ENCODE assay signal across 8 cellular contexts in genomic region chr1:37471345-37472231, GRCh38. TPM values are rescaled to one million over a fixed set of nuclear protein-coding genes. Genes with fewer than 3 reads are reported as not detected.
DNase-seq lines count a peak whose midpoint lies in the region; ATAC-seq, FAIRE-seq and TF ChIP-seq lines count a peak whose summit lies in the region.

No MANE protein-coding gene starts in this region.

- ATAC-seq in GM18517 (IDR thresholded peaks at IDR 0.05; ENCODE audit: unreplicated experiment) (no peak), GM18498 (IDR thresholded peaks at IDR 0.05; ENCODE audit: unreplicated experiment) (no peak), HG03097 (IDR thresholded peaks at IDR 0.05; ENCODE audit: low FRiP score, unreplicated experiment) (no peak)

- WGBS in mammary epithelial cell (ENCODE audit: low coverage, missing lambda C conversion rate) = 6% methylated on average over 12 of the region's 13 CpGs
- 18 to 33% (median 28%) methylated on average over 13 of the region's 13 CpGs for WGBS in small intestine, 3 donors

- peak; percentile 98 for DNase-seq in Daoy (ENCODE audit: low read depth)
- peak; percentile 25 for DNase-seq in NCI-H2227 treated with DMSO at 0.1 percent for 48 hours (lab: John Stamatoyannopoulos, UW)
- DNase-seq in mammary epithelial cell = peak; percentile 86
- peak; percentile 78 for DNase-seq in keratinocyte (ENCODE audit: low read depth, low spot score)
- DNase-seq in small intestine = peak; percentile 94

- H3K4me1 ChIP-seq in mammary epithelial cell (ENCODE audit: insufficient read depth, low read length) (peaks cover 41% of the 10 kb centered on the region), keratinocyte (ENCODE audit: control insufficient read depth, extremely low read depth, insufficient read depth, low read length) (peaks cover 36% of the 10 kb centered on the region), small intestine (ENCODE audit: control insufficient read depth in 2 of 2, insufficient read depth in 1 of 2, low read depth in 1 of 2, low read length in 1 of 2) (peaks cover 7 to 8% of the 10 kb centered on the region in 2 donors)

- in situ Hi-C loops in mammary epithelial cell (cut with MboI; ENCODE audit: low sequenced_read_pairs in 2 of 2) = loop anchor here in 1 of 2 donors (25.0 kb wide), 1 partner anchor 216 kb away; the partner anchor contains the start of gene CDCA8

- H3K9ac ChIP-seq in mammary epithelial cell (ENCODE audit: insufficient read depth, low read length) (peak overlapping the region; percentile 70), keratinocyte (ENCODE audit: control insufficient read depth, extremely low read depth, insufficient read depth, low read length) (peak overlapping the region; percentile 71)

- H3K27ac ChIP-seq in mammary epithelial cell (ENCODE audit: insufficient read depth, low read depth, low read length) = peak overlapping the region; percentile 81
- peak overlapping the region; percentile 74 for H3K27ac ChIP-seq in keratinocyte (ENCODE audit: control insufficient read depth, insufficient read depth, low read length)
- H3K27ac ChIP-seq in small intestine (ENCODE audit: low read depth in 1 of 2, low read length in 1 of 2) = peak overlapping the region; percentile 83 to 92

- H3K36me3 ChIP-seq in mammary epithelial cell (ENCODE audit: insufficient read depth, low read length) (peaks cover 2% of the 10 kb centered on the region), keratinocyte (ENCODE audit: control insufficient read depth in 2 of 2, extremely low read depth in 1 of 2, insufficient read depth in 2 of 2, low read length in 2 of 2) (peaks cover 4 to 16% of the 10 kb centered on the region in 2 experiments), small intestine (ENCODE audit: control insufficient read depth in 2 of 2, insufficient read depth in 2 of 2, low read length in 2 of 2) (peaks cover 0 to 2% of the 10 kb centered on the region in 2 donors)

- H3K9me1 ChIP-seq in keratinocyte (ENCODE audit: control insufficient read depth, extremely low read depth, insufficient read depth, low read length) = peaks cover 4% of the 10 kb centered on the region

- peaks cover 37% of the 10 kb centered on the region for H3K79me2 ChIP-seq in mammary epithelial cell (ENCODE audit: insufficient read depth, low read length)
- H3K79me2 ChIP-seq in keratinocyte (ENCODE audit: control insufficient read depth, insufficient read depth, low read length) = peaks cover 27% of the 10 kb centered on the region

- intact Hi-C loops in mammary epithelial cell (cut with micrococcal nuclease) = loop anchor here (2.0 kb wide), 1 partner anchor 63 kb away; no protein-coding TSS in a partner anchor

- H3K27me3 ChIP-seq in mammary epithelial cell (ENCODE audit: insufficient read depth, low read length) (no peaks in the 10 kb centered on the region), keratinocyte (ENCODE audit: control insufficient read depth, extremely low read depth, insufficient read depth, low read length) (no peaks in the 10 kb centered on the region), small intestine (ENCODE audit: control insufficient read depth in 2 of 2, insufficient read depth in 2 of 2, low read length in 2 of 2) (no peaks in the 10 kb centered on the region)

- TF ChIP-seq CTCF in mammary epithelial cell (conservative IDR thresholded peaks at IDR 0.05 in 1 of 2, IDR thresholded peaks at IDR 0.05 in 1 of 2; ENCODE audit: extremely low read depth in 1 of 2, insufficient read depth in 1 of 2, low read depth in 1 of 2, low read length in 2 of 2) (no peak), keratinocyte (optimal IDR thresholded peaks at IDR 0.05 in 1 of 3, IDR thresholded peaks at IDR 0.05 in 1 of 3, conservative IDR thresholded peaks at IDR 0.05 in 1 of 3; ENCODE audit: extremely low read depth in 1 of 3, insufficient read depth in 2 of 3, low read length in 3 of 3) (no peak)

- H3K4me2 ChIP-seq in mammary epithelial cell (ENCODE audit: insufficient read depth, low read depth, low read length) (peak overlapping the region; percentile 85), keratinocyte (ENCODE audit: control insufficient read depth, extremely low read depth, insufficient read depth, low read depth, low read length) (peak overlapping the region; percentile 91)

- H2AFZ ChIP-seq in mammary epithelial cell (ENCODE audit: low read depth, low read length) (peak overlapping the region; percentile 91), keratinocyte (ENCODE audit: control insufficient read depth, low read length) (peak overlapping the region; percentile 79)

- dilution Hi-C loops in mammary epithelial cell (cut with HindIII; ENCODE audit: low sequenced_read_pairs) (no loop called here), keratinocyte (cut with MboI; ENCODE audit: extremely low pct_ligation_motif_present, low sequenced_read_pairs) (no loop called here)

- BruUV-seq in mammary epithelial cell (replicated peaks; lab: Mats Ljungman, UMichigan) = no TSS peak

- peak overlapping the region in 2 of 3 experiments; percentile 17 to 32 for H3K4me3 ChIP-seq in mammary epithelial cell (replicated peaks in 1 of 3; ENCODE audit: insufficient read depth in 1 of 3, low read depth in 2 of 3, low read length in 3 of 3)
- H3K4me3 ChIP-seq in keratinocyte (ENCODE audit: control insufficient read depth in 2 of 3, extremely low read depth in 1 of 3, insufficient read depth in 2 of 3, low read depth in 1 of 3, low read length in 3 of 3) = peak overlapping the region in 2 of 3 experiments; percentile 22 to 28
- peak overlapping the region in 1 of 2 donors; percentile 29 for H3K4me3 ChIP-seq in small intestine (ENCODE audit: low read depth in 1 of 2, low read length in 2 of 2)

- H3K9me3 ChIP-seq in mammary epithelial cell (replicated peaks; ENCODE audit: insufficient read depth, low read length) = no peaks in the 10 kb centered on the region
- no peaks in the 10 kb centered on the region for H3K9me3 ChIP-seq in keratinocyte (ENCODE audit: control insufficient read depth, low read depth, low read length)
- no peaks in the 10 kb centered on the region for H3K9me3 ChIP-seq in small intestine (ENCODE audit: control insufficient read depth, low read depth)

- H4K20me1 ChIP-seq in mammary epithelial cell (ENCODE audit: insufficient read depth, low read length) (no peaks in the 10 kb centered on the region), keratinocyte (ENCODE audit: control insufficient read depth, extremely low read depth, insufficient read depth, low read length) (peaks cover 9% of the 10 kb centered on the region)

- CTCF ChIA-PET in mammary epithelial cell (lab: Charles Lee; ENCODE audit: low non-redundant PET) = interaction anchor here (0.5 to 0.8 kb wide), 3 partner anchors 13 to 404 kb away, joined by 5 to 15 read pairs (median 15); no protein-coding TSS in a partner anchor

- peak; percentile 66 for FAIRE-seq in keratinocyte (lab: Jason Lieb, UNC)
- no peak for FAIRE-seq in small intestine (lab: Jason Lieb, UNC)

RNA-seq across cellular contexts. Expression of gene ZC3H12A, which starts 2.8 kb away (rescaled TPM):
- total RNA-seq in Daoy (2014; rRNA removed; shearing (Covaris generic)) = 15.2 and 18.1 TPM in 2 replicates
- 10 to 100 TPM; 22.0 to 37.9 TPM for total RNA-seq in mammary epithelial cell
- 18.1 TPM for polyA plus RNA-seq in mammary epithelial cell
- 1.6 TPM for polyA minus RNA-seq in mammary epithelial cell
- 17.5 to 55.5 TPM (median 24.4 TPM) in 3 replicates for polyA plus RNA-seq in keratinocyte
- polyA plus RNA-seq in keratinocyte (2011; ENCODE audit: low read depth) = 6.5 TPM
- 13.2 and 25.4 TPM in 2 replicates for polyA plus RNA-seq in keratinocyte (2011; cell fraction: cytosol; rRNA removed)
- polyA plus RNA-seq in keratinocyte (2011; cell fraction: nucleus; rRNA removed) = 80.2 and 112 TPM in 2 replicates
- 12.7 and 22.0 TPM in 2 replicates for polyA plus RNA-seq in keratinocyte (2012; ENCODE audit: low replicate concordance)
- 20.3 to 30.9 TPM (median 21.1 TPM) in 3 replicates for polyA minus RNA-seq in keratinocyte
- polyA minus RNA-seq in keratinocyte (2011; cell fraction: cytosol; rRNA and poly(A)+ RNA removed) = 23.2 TPM
- 45.8 and 47.0 TPM in 2 replicates for polyA minus RNA-seq in keratinocyte (2011; cell fraction: nucleus; rRNA and poly(A)+ RNA removed)
- 10 to 100 TPM; 12.4 to 24.6 (median 16.8) TPM for polyA plus RNA-seq in small intestine

RNA-seq across cellular contexts. Expression of gene MEAF6, which starts 43.0 kb away (rescaled TPM):
- total RNA-seq in Daoy (2014; rRNA removed; shearing (Covaris generic)) = 83.8 and 98.8 TPM in 2 replicates
- total RNA-seq in mammary epithelial cell = 10 to 100 TPM; 61.5 to 64.9 TPM
- 35.0 TPM for polyA plus RNA-seq in mammary epithelial cell
- 41.4 TPM for polyA minus RNA-seq in mammary epithelial cell
- 38.9 to 51.9 TPM (median 49.3 TPM) in 3 replicates for polyA plus RNA-seq in keratinocyte
- 134 TPM for polyA plus RNA-seq in keratinocyte (2011; ENCODE audit: low read depth)
- 44.0 and 69.9 TPM in 2 replicates for polyA plus RNA-seq in keratinocyte (2011; cell fraction: cytosol; rRNA removed)
- 38.9 and 49.7 TPM in 2 replicates for polyA plus RNA-seq in keratinocyte (2011; cell fraction: nucleus; rRNA removed)
- polyA plus RNA-seq in keratinocyte (2012; ENCODE audit: low replicate concordance) = 40.6 and 65.0 TPM in 2 replicates
- polyA minus RNA-seq in keratinocyte = 6.8 to 22.2 TPM (median 15.4 TPM) in 3 replicates
- 25.9 TPM for polyA minus RNA-seq in keratinocyte (2011; cell fraction: cytosol; rRNA and poly(A)+ RNA removed)
- 12.2 and 14.7 TPM in 2 replicates for polyA minus RNA-seq in keratinocyte (2011; cell fraction: nucleus; rRNA and poly(A)+ RNA removed)
- 10 to 100 TPM; 41.9 to 50.3 (median 47.5) TPM for polyA plus RNA-seq in small intestine

Comparison
In these comparisons a context has a peak if more than half of its experiments do, and no peak if none do; other contexts are left out.
1. DNase-seq: peak in every context shown above with its lines; median percentile 98 in Daoy; 94 in small intestine; 86 in mammary epithelial cell; 78 in keratinocyte; 25 in NCI-H2227 treated with DMSO at 0.1 percent for 48 hours.